ENCODE assay signal across 28 cellular contexts in genomic region chr1:52738863-52739406, GRCh38.
"Had no signal": no experiment of that assay in that cellular context is flagged by ENCODE, and none has a peak within 500 bp of the region (broad histone marks: within the 10 kb centered on the region; RNA-seq: fewer than 3 reads in every experiment).

No MANE protein-coding gene starts in this region.

- H3K27me3 ChIP-seq: colonic mucosa, dorsolateral prefrontal cortex, esophagus muscularis mucosa, upper lobe of right lung had no signal

- H3K4me1 ChIP-seq: colonic mucosa, prostate gland had no signal

- H3K4me3 Mint-ChIP-seq: activated CD4-positive, alpha-beta memory T cell treated with anti-CD3 and anti-CD28 coated beads, Interleukin-2, amount 10 ng/mL, durations not matched to agents 7 days and 5 days; activated CD4-positive, alpha-beta T cell treated with anti-CD3 and anti-CD28 coated beads, Interleukin-2, amount 10 ng/mL, durations not matched to agents 24 days and 14 days; activated naive CD8-positive, alpha-beta T cell treated with anti-CD3 and anti-CD28 coated beads, Interleukin-2, amount 50 U/mL, for 24 hours; activated T-helper 1 cell treated with anti-CD3 and anti-CD28 coated beads, Interleukin-12 subunit alpha, Interleukin-12 subunit beta, Interleukin-2, Interleukin-4 antibody, amounts not matched to agents 30 ng/mL and 10 ng/mL and 1 ng/mL, durations not matched to agents 14 hours and 24 hours and 36 hours; brain; central memory CD8-positive, alpha-beta T cell; effector memory CD8-positive, alpha-beta T cell; natural killer cell; T-cell; T-helper 2 cell treated with Interferon-gamma antibody and Interleukin-4, amounts not matched to agents 5 μg/mL and 100 μg/mL, for 36 hours had no signal

- H3K9me3 Mint-ChIP-seq: activated CD4-positive, alpha-beta memory T cell treated with anti-CD3 and anti-CD28 coated beads, Interleukin-2, amount 10 ng/mL, durations not matched to agents 7 days and 5 days; activated CD4-positive, alpha-beta T cell treated with anti-CD3 and anti-CD28 coated beads, Interleukin-2, amount 10 ng/mL, durations not matched to agents 24 days and 14 days; activated naive CD8-positive, alpha-beta T cell treated with anti-CD3 and anti-CD28 coated beads, Interleukin-2, amount 50 U/mL, for 24 hours; activated T-helper 1 cell treated with anti-CD3 and anti-CD28 coated beads, Interleukin-12 subunit alpha, Interleukin-12 subunit beta, Interleukin-2, Interleukin-4 antibody, amounts not matched to agents 30 ng/mL and 10 ng/mL and 1 ng/mL, durations not matched to agents 14 hours and 24 hours and 36 hours; central memory CD8-positive, alpha-beta T cell; effector memory CD8-positive, alpha-beta T cell; natural killer cell; T-cell; T-helper 2 cell treated with Interferon-gamma antibody and Interleukin-4, amounts not matched to agents 5 μg/mL and 100 μg/mL, for 36 hours had no signal

- H3K27ac ChIP-seq: colonic mucosa, prostate gland, thoracic aorta, upper lobe of right lung, VCaP had no signal

- H3K9me3 ChIP-seq: colonic mucosa, esophagus muscularis mucosa, prostate gland, thoracic aorta, upper lobe of right lung had no signal

- H3K27me3 Mint-ChIP-seq: activated CD4-positive, alpha-beta memory T cell treated with anti-CD3 and anti-CD28 coated beads, Interleukin-2, amount 10 ng/mL, durations not matched to agents 7 days and 5 days; activated CD4-positive, alpha-beta T cell treated with anti-CD3 and anti-CD28 coated beads, Interleukin-2, amount 10 ng/mL, durations not matched to agents 24 days and 14 days; activated naive CD8-positive, alpha-beta T cell treated with anti-CD3 and anti-CD28 coated beads, Interleukin-2, amount 50 U/mL, for 24 hours; brain; central memory CD8-positive, alpha-beta T cell; effector memory CD8-positive, alpha-beta T cell; T-cell had no signal

- H3K27ac Mint-ChIP-seq: activated CD4-positive, alpha-beta memory T cell treated with anti-CD3 and anti-CD28 coated beads, Interleukin-2, amount 10 ng/mL, durations not matched to agents 7 days and 5 days; activated CD4-positive, alpha-beta T cell treated with anti-CD3 and anti-CD28 coated beads, Interleukin-2, amount 10 ng/mL, durations not matched to agents 24 days and 14 days; activated naive CD8-positive, alpha-beta T cell treated with anti-CD3 and anti-CD28 coated beads, Interleukin-2, amount 50 U/mL, for 24 hours; activated T-helper 1 cell treated with anti-CD3 and anti-CD28 coated beads, Interleukin-12 subunit alpha, Interleukin-12 subunit beta, Interleukin-2, Interleukin-4 antibody, amounts not matched to agents 30 ng/mL and 10 ng/mL and 1 ng/mL, durations not matched to agents 14 hours and 24 hours and 36 hours; natural killer cell; T-cell; T-helper 2 cell treated with Interferon-gamma antibody and Interleukin-4, amounts not matched to agents 5 μg/mL and 100 μg/mL, for 36 hours had no signal

- FAIRE-seq: frontal cortex had no signal

- H3K36me3 ChIP-seq: colonic mucosa, esophagus muscularis mucosa, prostate gland, thoracic aorta, upper lobe of right lung had no signal

- H3K4me3 ChIP-seq: colonic mucosa, dorsolateral prefrontal cortex, esophagus muscularis mucosa, prostate gland, thoracic aorta, upper lobe of right lung had no signal

- ATAC-seq: activated CD4-positive, CD25-positive, alpha-beta regulatory T cell treated with anti-CD3 and anti-CD28 coated beads, Interleukin-2, amount 50 U/mL, for 24 hours; activated naive CD8-positive, alpha-beta T cell treated with anti-CD3 and anti-CD28 coated beads, Interleukin-2, amount 50 U/mL, for 24 hours; effector memory CD8-positive, alpha-beta T cell; natural killer cell; sciatic nerve; T-cell; upper lobe of right lung had no signal

- DNase-seq: activated CD4-positive, alpha-beta memory T cell treated with anti-CD3 and anti-CD28 coated beads, Interleukin-2, amount 10 ng/mL, durations not matched to agents 7 days and 5 days; activated CD4-positive, alpha-beta T cell treated with anti-CD3 and anti-CD28 coated beads, Interleukin-2, amount 10 ng/mL, durations not matched to agents 24 days and 14 days; activated gamma-delta T cell; activated naive CD4-positive, alpha-beta T cell treated with anti-CD3 and anti-CD28 coated beads, Interleukin-2, amount 50 U/mL, for 16 hours; activated naive CD8-positive, alpha-beta T cell treated with anti-CD3 and anti-CD28 coated beads, Interleukin-2, amount 50 U/mL, for 24 hours; anterior cingulate cortex; colonic mucosa; dorsolateral prefrontal cortex; effector memory CD8-positive, alpha-beta T cell; head of caudate nucleus; islet precursor cell; left cardiac atrium; natural killer cell; stimulated activated CD4-positive, alpha-beta T cell treated with anti-CD3 and anti-CD28 coated beads, Interleukin-4, amount 100 ng/mL, for 1 hour; stimulated activated naive CD4-positive, alpha-beta T cell; T-cell; upper lobe of right lung had no signal

- H3K36me3 Mint-ChIP-seq: natural killer cell had no signal
